ENCODE assay signal across 38 cellular contexts in the genomic region with DNA sequence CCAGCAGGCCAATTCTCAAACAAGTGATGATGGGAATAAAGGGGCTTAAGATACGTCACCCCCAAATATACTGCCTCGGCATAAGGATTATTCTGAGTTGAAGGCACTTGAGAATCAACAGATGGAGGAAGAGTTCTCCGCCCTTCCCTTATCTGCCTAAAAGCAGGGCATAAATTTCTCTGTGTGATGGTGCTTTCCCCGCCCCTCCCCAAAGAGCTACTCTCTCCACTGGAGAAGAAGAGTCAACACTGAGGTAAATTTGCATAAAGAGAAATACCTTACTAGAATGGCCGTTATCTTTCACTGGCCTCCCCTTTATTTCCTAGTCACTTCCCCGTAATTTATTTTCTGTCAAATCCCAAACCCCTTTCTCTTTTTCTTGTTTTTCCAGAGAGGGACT. TPM values are rescaled to one million over a fixed set of nuclear protein-coding genes. Genes with fewer than 3 reads are reported as not detected.
"Had no signal": no experiment of that assay in that cellular context is flagged by ENCODE, and none has a peak within 500 bp of the region (broad histone marks: within the 10 kb centered on the region; RNA-seq: fewer than 3 reads in every experiment).

No MANE protein-coding gene starts in this region.

- H3K27me3 ChIP-seq: brain microvascular endothelial cell, esophagus muscularis mucosa, foreskin keratinocyte, gastroesophageal sphincter, heart right ventricle had no signal

- H3K36me3 Mint-ChIP-seq: activated naive CD8-positive, alpha-beta T cell; WTC11 had no signal

- H3K4me3 Mint-ChIP-seq: activated CD8-positive, alpha-beta T cell treated with anti-CD3 and anti-CD28 coated beads for 36 hours; activated naive CD8-positive, alpha-beta T cell; activated T-cell treated with anti-CD3 and anti-CD28 coated beads, Interleukin-2, amount 50 U/mL, for 4 hours; activated T-helper 17 cell treated with anti-CD3 and anti-CD28 coated beads, Interleukin-2, amount 50 U/mL, for 72 hours; effector memory CD8-positive, alpha-beta T cell; T-helper 17 cell; T-helper 2 cell treated with Interferon-gamma antibody and Interleukin-4, amounts not matched to agents 5 μg/mL and 100 μg/mL, for 36 hours; WTC11 had no signal

- H3K4me1 Mint-ChIP-seq: activated T-helper 17 cell treated with anti-CD3 and anti-CD28 coated beads, Interleukin-2, amount 50 U/mL, for 72 hours; T-helper 17 cell had no signal

- DNase-seq: activated CD4-positive, alpha-beta T cell treated with anti-CD3 and anti-CD28 coated beads for 1 hour; activated CD4-positive, alpha-beta T cell treated with anti-CD3 and anti-CD28 coated beads for 4 hours; activated CD4-positive, alpha-beta T cell treated with anti-CD3 and anti-CD28 coated beads, Interleukin-2, amount 50 U/mL, for 1 hour; activated CD4-positive, alpha-beta T cell treated with anti-CD3 and anti-CD28 coated beads, Interleukin-2, amount 50 U/mL, for 48 hours; activated CD8-positive, alpha-beta memory T cell treated with anti-CD3 and anti-CD28 coated beads for 24 hours; activated CD8-positive, alpha-beta T cell treated with anti-CD3 and anti-CD28 coated beads for 36 hours; activated effector memory CD4-positive, alpha-beta T cell treated with Interleukin-2 at 50 U/mL for 16 hours; activated gamma-delta T cell treated with Interleukin-2 at 50 U/mL for 16 hours; activated naive CD4-positive, alpha-beta T cell treated with anti-CD3 and anti-CD28 coated beads, Interleukin-2, amount 50 U/mL, for 16 hours; activated naive CD4-positive, alpha-beta T cell treated with Interleukin-2 at 50 U/mL for 16 hours; activated T-cell treated with anti-CD3 and anti-CD28 coated beads, Interleukin-2, amount 50 U/mL, for 4 hours; amniotic stem cell; anterior cingulate cortex; brain microvascular endothelial cell; cortex of kidney; dermis blood vessel endothelial cell; effector CD4-positive, alpha-beta T cell; effector memory CD8-positive, alpha-beta T cell; erythroblast; foreskin keratinocyte; heart right ventricle; T-helper 1 cell; T-helper 17 cell; T1000 had no signal

- H3K36me3 ChIP-seq: brain microvascular endothelial cell, esophagus muscularis mucosa, gastroesophageal sphincter, heart right ventricle had no signal

- H3K27me3 Mint-ChIP-seq: activated naive CD8-positive, alpha-beta T cell had no signal

- H3K27ac Mint-ChIP-seq: activated CD8-positive, alpha-beta T cell treated with anti-CD3 and anti-CD28 coated beads for 36 hours; activated naive CD8-positive, alpha-beta T cell; activated T-helper 17 cell treated with anti-CD3 and anti-CD28 coated beads, Interleukin-2, amount 50 U/mL, for 72 hours; effector memory CD8-positive, alpha-beta T cell; T-helper 17 cell; T-helper 2 cell treated with Interferon-gamma antibody and Interleukin-4, amounts not matched to agents 5 μg/mL and 100 μg/mL, for 36 hours; WTC11 had no signal

- H3K9me3 ChIP-seq: esophagus muscularis mucosa, gastroesophageal sphincter, heart right ventricle had no signal

- ATAC-seq: activated CD8-positive, alpha-beta T cell treated with anti-CD3 and anti-CD28 coated beads for 36 hours; activated T-cell treated with anti-CD3 and anti-CD28 coated beads, Interleukin-2, amount 50 U/mL, for 4 hours; activated T-helper 17 cell treated with anti-CD3 and anti-CD28 coated beads, Interleukin-2, amount 50 U/mL, for 72 hours; effector memory CD8-positive, alpha-beta T cell; foreskin keratinocyte; gastroesophageal sphincter; heart right ventricle; T-helper 17 cell; WTC11 had no signal

- H3K4me3 ChIP-seq: esophagus muscularis mucosa, gastroesophageal sphincter, heart right ventricle had no signal

- FAIRE-seq: astrocyte, bronchial epithelial cell, colon had no signal

- H3K27ac ChIP-seq: brain microvascular endothelial cell, esophagus muscularis mucosa, foreskin keratinocyte, gastroesophageal sphincter, heart right ventricle, VCaP had no signal

- H3K4me1 ChIP-seq: esophagus muscularis mucosa, foreskin keratinocyte, gastroesophageal sphincter, heart right ventricle had no signal

- H3K9me3 Mint-ChIP-seq: activated CD8-positive, alpha-beta T cell treated with anti-CD3 and anti-CD28 coated beads for 36 hours; activated T-cell treated with anti-CD3 and anti-CD28 coated beads, Interleukin-2, amount 50 U/mL, for 4 hours; activated T-helper 17 cell treated with anti-CD3 and anti-CD28 coated beads, Interleukin-2, amount 50 U/mL, for 72 hours; effector memory CD8-positive, alpha-beta T cell; T-helper 2 cell treated with Interferon-gamma antibody and Interleukin-4, amounts not matched to agents 5 μg/mL and 100 μg/mL, for 36 hours; WTC11 had no signal

RNA-seq across cellular contexts. Expression of gene BECN2, which starts 18.7 kb away (rescaled TPM):
- total RNA-seq: activated CD8-positive, alpha-beta T cell treated with anti-CD3 and anti-CD28 coated beads for 36 hours; activated T-cell treated with anti-CD3 and anti-CD28 coated beads, Interleukin-2, amount 50 U/mL, for 4 hours; activated T-helper 17 cell treated with anti-CD3 and anti-CD28 coated beads, Interleukin-2, amount 50 U/mL, for 72 hours; astrocyte; bronchial epithelial cell; cardiac septum; chondrocyte; dermis blood vessel endothelial cell; esophagus muscularis mucosa; foreskin keratinocyte; gastroesophageal sphincter; glomerular endothelial cell; heart right ventricle; T-helper 17 cell; WTC11 had no signal
- polyA plus RNA-seq: adipose tissue, foreskin keratinocyte, heart right ventricle had no signal

RNA-seq across cellular contexts. Expression of gene MAP1LC3C, which starts 22.6 kb away (rescaled TPM):
- total RNA-seq: activated CD8-positive, alpha-beta T cell treated with anti-CD3 and anti-CD28 coated beads for 36 hours; activated T-cell treated with anti-CD3 and anti-CD28 coated beads, Interleukin-2, amount 50 U/mL, for 4 hours; activated T-helper 17 cell treated with anti-CD3 and anti-CD28 coated beads, Interleukin-2, amount 50 U/mL, for 72 hours; bronchial epithelial cell; dermis blood vessel endothelial cell; foreskin keratinocyte; glomerular endothelial cell; T-helper 17 cell had no signal
- polyA plus RNA-seq: foreskin keratinocyte had no signal
